Comparison of ENCODE assay signal across 8 cellular contexts in the genomic region with DNA sequence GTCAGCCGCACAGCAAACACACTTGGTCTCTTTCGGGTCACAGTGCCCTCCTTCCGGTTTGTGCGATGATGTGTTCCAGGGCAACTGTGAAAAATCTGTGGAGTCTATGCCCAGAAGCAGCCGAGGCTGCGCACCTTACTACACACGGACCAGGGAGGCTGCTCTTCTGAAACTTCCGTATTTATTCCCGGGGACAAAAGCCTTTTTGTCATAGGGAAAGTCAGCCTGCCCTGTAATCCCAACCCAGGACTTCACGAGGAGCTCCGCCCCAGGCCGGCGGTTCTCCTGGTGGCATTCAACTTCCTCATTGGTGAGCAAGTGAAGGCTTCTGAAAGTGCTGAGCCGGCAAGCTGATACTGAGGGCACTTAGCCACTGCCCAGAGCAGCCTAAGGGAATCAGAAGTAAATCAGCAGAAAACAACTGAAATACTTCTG.
A peak's percentile ranks its signal among the peaks of the same experiment; 100 is the strongest.
DNase-seq lines count a peak whose midpoint lies in the region; ATAC-seq and TF ChIP-seq lines count a peak whose summit lies in the region.

No MANE protein-coding gene starts in this region.

- H3K27ac Mint-ChIP-seq in T-cell, result peak overlapping the region in 1 of 2 donors; percentile 53
- H3K27ac Mint-ChIP-seq in progenitor cell of endocrine pancreas, result peak overlapping the region; percentile 54

- TF ChIP-seq CTCF in HFF-Myc (IDR thresholded peaks at IDR 0.05; ENCODE audit: low read depth, low read length, missing control alignments), result no peak
- no peak for TF ChIP-seq CTCF in progenitor cell of endocrine pancreas (IDR thresholded peaks at IDR 0.05; ENCODE audit: unreplicated experiment)

- DNase-seq in CD1c-positive myeloid dendritic cell (ENCODE audit: extremely low spot score), result peak; percentile 88
- DNase-seq in HFF-Myc (ENCODE audit: extremely low read depth, low read depth), result peak; percentile 22
- DNase-seq in T-cell, result peak in 2 of 34 experiments; percentile 19 to 24
- peak; percentile 97 for DNase-seq in foreskin melanocyte
- no peak for DNase-seq in progenitor cell of endocrine pancreas (ENCODE audit: low spot score, unreplicated experiment)
- no peak for DNase-seq in inferior parietal cortex (ENCODE audit: extremely low spot score)
- no peak for DNase-seq in 8988T

- CTCF ChIA-PET in T-cell (lab: Charles Lee), result no interaction called here

- H3K4me3 Mint-ChIP-seq in T-cell (peak overlapping the region; percentile 7 to 78 (median 62)), progenitor cell of endocrine pancreas (ENCODE audit: low read depth) (peak overlapping the region; percentile 39)

- peak overlapping the region; percentile 42 for H3K4me3 ChIP-seq in HFF-Myc (replicated peaks; ENCODE audit: low read depth, low read length)

- H3K9me3 Mint-ChIP-seq in T-cell, result no peaks in the 10 kb centered on the region
- no peaks in the 10 kb centered on the region for H3K9me3 Mint-ChIP-seq in progenitor cell of endocrine pancreas (ENCODE audit: low read depth)

- POLR2A ChIA-PET in T-cell (lab: Charles Lee), result no interaction called here

- H3K36me3 Mint-ChIP-seq in T-cell (no peaks in the 10 kb centered on the region), progenitor cell of endocrine pancreas (ENCODE audit: insufficient read depth) (no peaks in the 10 kb centered on the region)

- peak in 3 of 4 experiments; percentile 20 to 52 (median 48) for ATAC-seq in T-cell (replicated peaks in 1 of 4)
- no peak for ATAC-seq in GM21367 (IDR thresholded peaks at IDR 0.05; ENCODE audit: unreplicated experiment)

- H3K27me3 Mint-ChIP-seq in T-cell (peaks cover 0 to 23% of the 10 kb centered on the region in 2 donors), progenitor cell of endocrine pancreas (peaks cover 40% of the 10 kb centered on the region)

- H3K4me1 Mint-ChIP-seq in T-cell, result peaks cover 12 to 50% (median 24%) of the 10 kb centered on the region in 3 donors
- peaks cover 24% of the 10 kb centered on the region for H3K4me1 Mint-ChIP-seq in progenitor cell of endocrine pancreas (ENCODE audit: low read depth)

Comparison
In these comparisons a context has a peak if more than half of its experiments do, and no peak if none do; other contexts are left out.
1. DNase-seq: peak in CD1c-positive myeloid dendritic cell (single experiment), HFF-Myc (single experiment) and foreskin melanocyte (single experiment); none in progenitor cell of endocrine pancreas (single experiment), inferior parietal cortex (single experiment) and 8988T (single experiment).